In genomic region chr14:38723277-38723676, GRCh38 we compare ENCODE assay signal across 22 cellular contexts.
A peak's percentile ranks its signal among the peaks of the same experiment; 100 is the strongest.
DNase-seq lines count a peak whose midpoint lies in the region; ATAC-seq, FAIRE-seq and TF ChIP-seq lines count a peak whose summit lies in the region.
"Had no signal": no experiment of that assay in that cellular context is flagged by ENCODE, and none has a peak within 500 bp of the region (broad histone marks: within the 10 kb centered on the region; RNA-seq: fewer than 3 reads in every experiment).

No MANE protein-coding gene starts in this region.

- no peaks in the 10 kb centered on the region for H3K4me1 ChIP-seq in A673 (ENCODE audit: insufficient read depth, low read length, poor library complexity, severe bottlenecking)
- H3K4me1 ChIP-seq in OCI-LY3 (ENCODE audit: low read length) = no peaks in the 10 kb centered on the region

- POLR2A ChIA-PET in A673 (lab: Charles Lee; ENCODE audit: low non-redundant PET) = no interaction called here

- no peak overlapping the region for H3K9ac ChIP-seq in OCI-LY3 (ENCODE audit: low read length)

- H2AFZ ChIP-seq in OCI-LY3 (ENCODE audit: low read depth, low read length) = no peak overlapping the region

- H3K4me3 ChIP-seq in A673 (ENCODE audit: low read depth, low read length, poor library complexity, severe bottlenecking) (no peak overlapping the region), OCI-LY3 (ENCODE audit: low read length) (no peak overlapping the region)

- intact Hi-C loops in A673 (cut with micrococcal nuclease; ENCODE audit: unreplicated experiment) = loop anchor here (2.0 to 5.0 kb wide), 4 partner anchors 144 to 821 kb away; no protein-coding TSS in a partner anchor
- intact Hi-C loops in posterior vena cava (cut with DNase I) = no loop called here

- H3K36me3 ChIP-seq in A673 (ENCODE audit: insufficient read depth, low read length, poor library complexity, severe bottlenecking) (no peaks in the 10 kb centered on the region), OCI-LY3 (replicated peaks; ENCODE audit: low read depth, low read length) (no peaks in the 10 kb centered on the region)

- DNase-seq in A673 (ENCODE audit: low spot score) (peak; percentile 30), frontal cortex (ENCODE audit: low spot score in 2 of 2) (no peak), NCI-H774 (lab: John Stamatoyannopoulos, UW) (no peak), posterior vena cava (ENCODE audit: low spot score) (no peak)
- DNase-seq: C1 segment of cervical spinal cord; EL; GF-D8; H7; KG1; NCI-H1694 treated with DMSO at 0.1 percent for 48 hours; NCI-H2081 treated with DMSO at 0.1 percent for 48 hours; NCI-H446 treated with DMSO at 0.1 percent for 48 hours; NCI-H526 treated with DMSO at 0.1 percent for 48 hours; NK-92 treated with Interleukin-12 subunit alpha and Interleukin-12 subunit beta, amount 100 ng/mL, for 24 hours; OCI-M1; Right ventricle myocardium superior; SW 1271; T-helper 2 cell had no signal

- no peak overlapping the region for H3K4me2 ChIP-seq in OCI-LY3 (ENCODE audit: low read length)

- no TSS peak for BruUV-seq in A673 (replicated peaks; lab: Mats Ljungman, UMichigan)

- no peaks in the 10 kb centered on the region for H3K79me2 ChIP-seq in OCI-LY3 (ENCODE audit: low read length)

- TF ChIP-seq POLR2A in GM18505 (IDR thresholded peaks at IDR 0.05; ENCODE audit: borderline replicate concordance, extremely low read depth, insufficient read depth, insufficient read length) = no peak

- no peak for ATAC-seq in GM18505 (IDR thresholded peaks at IDR 0.05; ENCODE audit: unreplicated experiment)

- no peaks in the 10 kb centered on the region for H4K20me1 ChIP-seq in OCI-LY3 (ENCODE audit: insufficient read depth, low read length)

- H3K9me3 ChIP-seq in A673 (ENCODE audit: low read depth, low read length, poor library complexity, severe bottlenecking) (no peaks in the 10 kb centered on the region), OCI-LY3 (ENCODE audit: insufficient read depth, low read length) (no peaks in the 10 kb centered on the region)

- H3K27me3 ChIP-seq in A673 (replicated peaks; ENCODE audit: insufficient read depth, low read depth, low read length, poor library complexity) (no peaks in the 10 kb centered on the region), OCI-LY3 (ENCODE audit: low read depth, low read length) (no peaks in the 10 kb centered on the region)

- FAIRE-seq in frontal cortex (lab: Jason Lieb, UNC) = peak; percentile 28

- CTCF ChIA-PET in A673 (lab: Charles Lee) = interaction anchor here (0.7 kb wide), 1 partner anchor 698 kb away, joined by 3 read pairs; no protein-coding TSS in a partner anchor

- TF ChIP-seq CTCF in A673 (conservative IDR thresholded peaks at IDR 0.05; ENCODE audit: low read depth, low read length) (peak; percentile 41), C4-2B (conservative IDR thresholded peaks at IDR 0.05) (peak; percentile 27), OCI-LY3 (IDR thresholded peaks at IDR 0.05; ENCODE audit: low read depth, low read length) (peak; percentile 15; the same call in 1 of the 2 replicates)

- H3K27ac ChIP-seq in A673 (ENCODE audit: low read depth, low read length, poor library complexity, severe bottlenecking) (no peak overlapping the region), C4-2B (no peak overlapping the region), OCI-LY3 (ENCODE audit: low read length) (no peak overlapping the region)
- H3K27ac ChIP-seq: HL-60 had no signal
